Comparison of ENCODE assay signal across 8 cellular contexts in genomic region chr20:326645-327031, GRCh38. TPM values are rescaled to one million over a fixed set of nuclear protein-coding genes. Genes with fewer than 3 reads are reported as not detected.
DNase-seq lines count a peak whose midpoint lies in the region; ATAC-seq, FAIRE-seq and TF ChIP-seq lines count a peak whose summit lies in the region.

No MANE protein-coding gene starts in this region.

- H3K27me3 Mint-ChIP-seq in naive thymus-derived CD4-positive, alpha-beta T cell: peaks cover 0 to 6% (median 0%) of the 10 kb centered on the region in 5 donors

- peak; percentile 45 for DNase-seq in NCI-H146 (lab: John Stamatoyannopoulos, UW)
- DNase-seq in NCI-H146 treated with DMSO at 0.1 percent for 48 hours (lab: John Stamatoyannopoulos, UW; ENCODE audit: unreplicated experiment): no peak
- DNase-seq in Panc1 (ENCODE audit: low read depth, low spot score): no peak
- no peak for DNase-seq in H1 (ENCODE audit: low read depth in 1 of 2, low spot score in 2 of 2)
- DNase-seq in naive thymus-derived CD4-positive, alpha-beta T cell: no peak
- DNase-seq in D721Med (ENCODE audit: insufficient read length, low spot score): no peak

- peaks cover 19 to 30% of the 10 kb centered on the region in 2 experiments for H4K20me1 ChIP-seq in H1 (replicated peaks in 1 of 2; ENCODE audit: control insufficient read depth in 1 of 2, insufficient read depth in 2 of 2, low read length in 2 of 2)

- peaks cover 10 to 31% (median 28%) of the 10 kb centered on the region in 7 donors for H3K4me1 Mint-ChIP-seq in naive thymus-derived CD4-positive, alpha-beta T cell

- H2BK5ac ChIP-seq in H1 (ENCODE audit: low read depth, low read length): peak overlapping the region; percentile 98

- H3K27me3 ChIP-seq in Panc1 (ENCODE audit: control insufficient read depth, insufficient read depth, low read length) (no peaks in the 10 kb centered on the region), H1 (replicated peaks in 1 of 4; ENCODE audit: control insufficient read depth in 3 of 4, extremely low read depth in 1 of 4, insufficient read depth in 3 of 4, low read length in 3 of 4) (no peaks in the 10 kb centered on the region)
- H3K27me3 ChIP-seq in naive thymus-derived CD4-positive, alpha-beta T cell (ENCODE audit: control insufficient read depth in 2 of 2, insufficient read depth in 2 of 2, low read length in 2 of 2): no peaks in the 10 kb centered on the region

- H3K4me3 Mint-ChIP-seq in naive thymus-derived CD4-positive, alpha-beta T cell: peak overlapping the region; percentile 67 to 88 (median 81)

- peak overlapping the region; percentile 81; the same call in 1 of the 2 replicates for H2BK15ac ChIP-seq in H1 (ENCODE audit: low read length)

- no peak for TF ChIP-seq RAD21 in H1 (IDR thresholded peaks at IDR 0.05 in 1 of 2, conservative IDR thresholded peaks at IDR 0.05 in 1 of 2; ENCODE audit: low read depth in 2 of 2, low read length in 2 of 2)

- no peaks in the 10 kb centered on the region; the same call in 1 of the 2 replicates for H3K36me3 ChIP-seq in Panc1 (ENCODE audit: control insufficient read depth, insufficient read depth, low read length)
- peaks cover 0 to 3% (median 0%) of the 10 kb centered on the region in 4 experiments; a peak in 1 of 8 replicates for H3K36me3 ChIP-seq in H1 (ENCODE audit: control insufficient read depth in 2 of 4, insufficient read depth in 4 of 4, low read length in 3 of 4)
- H3K36me3 ChIP-seq in naive thymus-derived CD4-positive, alpha-beta T cell (ENCODE audit: control insufficient read depth in 2 of 3, insufficient read depth in 3 of 3, low read length in 3 of 3): no peaks in the 10 kb centered on the region

- H3K4me1 ChIP-seq in Panc1 (ENCODE audit: control insufficient read depth, insufficient read depth, low read length): peaks cover 28% of the 10 kb centered on the region
- H3K4me1 ChIP-seq in H1 (replicated peaks in 1 of 4; ENCODE audit: control insufficient read depth in 3 of 4, insufficient read depth in 4 of 4, low read length in 3 of 4): peaks cover 12 to 34% (median 21%) of the 10 kb centered on the region in 4 experiments
- H3K4me1 ChIP-seq in naive thymus-derived CD4-positive, alpha-beta T cell (ENCODE audit: control insufficient read depth in 2 of 2, insufficient read depth in 2 of 2, low read length in 2 of 2): peaks cover 7 to 9% of the 10 kb centered on the region in 2 donors

- FAIRE-seq in H1 (lab: Jason Lieb, UNC) (no peak), D721Med (lab: Jason Lieb, UNC) (no peak)

- peak overlapping the region in 8 of 9 donors; percentile 64 to 87 (median 77) for H3K27ac Mint-ChIP-seq in naive thymus-derived CD4-positive, alpha-beta T cell

- H3K9me3 Mint-ChIP-seq in naive thymus-derived CD4-positive, alpha-beta T cell: peaks cover 0 to 2% (median 0%) of the 10 kb centered on the region in 11 donors

- no peak for TF ChIP-seq POLR2A in H1 (IDR thresholded peaks at IDR 0.05; ENCODE audit: control extremely low read depth in 1 of 2, low read depth in 2 of 2, low read length in 2 of 2)

- peak overlapping the region; percentile 85 for H3K27ac ChIP-seq in Panc1 (ENCODE audit: low read length)
- peak overlapping the region; percentile 90 for H3K27ac ChIP-seq in H1 (ENCODE audit: low read depth, low read length)
- peak overlapping the region; percentile 82 for H3K27ac ChIP-seq in naive thymus-derived CD4-positive, alpha-beta T cell (ENCODE audit: low read depth, low read length)

- H3K18ac ChIP-seq in H1 (ENCODE audit: extremely low read depth, low read length): peak overlapping the region; percentile 91

- peak overlapping the region; percentile 67 for H3K56ac ChIP-seq in H1 (replicated peaks; ENCODE audit: insufficient read length, low read depth, low read length)

- H3K79me2 ChIP-seq in H1 (ENCODE audit: control insufficient read depth in 1 of 2, insufficient read depth in 2 of 2, low read length in 2 of 2): peaks cover 7 to 31% of the 10 kb centered on the region in 2 experiments

- H3K4me3 ChIP-seq in Panc1 (ENCODE audit: low read depth in 2 of 2, low read length in 2 of 2) (peak overlapping the region; percentile 74 to 79), H1 (ENCODE audit: extremely low read depth in 1 of 4, insufficient read depth in 2 of 4, low read depth in 3 of 4, low read length in 4 of 4) (peak overlapping the region; percentile 68 to 95 (median 91))
- H3K4me3 ChIP-seq in naive thymus-derived CD4-positive, alpha-beta T cell (ENCODE audit: low read length): peak overlapping the region; percentile 54

- peak overlapping the region; percentile 90 for H4K8ac ChIP-seq in H1 (ENCODE audit: extremely low read depth, insufficient read depth, low read length)

- H2BK120ac ChIP-seq in H1 (replicated peaks; ENCODE audit: low read depth, low read length): peak overlapping the region; percentile 68

- no peak for TF ChIP-seq EP300 in H1 (IDR thresholded peaks at IDR 0.05; ENCODE audit: borderline replicate concordance in 1 of 2, low read depth in 2 of 2, low read length in 2 of 2)

- H4K5ac ChIP-seq in H1 (ENCODE audit: insufficient read length, low read depth, low read length): peak overlapping the region; percentile 69

- WGBS in H1 (ENCODE audit: extremely low coverage in 1 of 2, insufficient coverage in 1 of 2, insufficient read length in 1 of 2, insufficient replicate concordance in 2 of 2, low coverage in 1 of 2, low lambda C conversion rate in 2 of 2, missing lambda C conversion rate in 1 of 2), 2 experiments: no CpG with 5 or more reads among the region's 32 CpGs

- no peak overlapping the region; the same call in 1 of the 2 replicates for H2AK5ac ChIP-seq in H1 (ENCODE audit: low read depth, low read length)

- in situ Hi-C loops in Panc1 (cut with HindIII; ENCODE audit: low pct_unique_long_range_greater_than_20kb, low sequenced_read_pairs): no loop called here

- TF ChIP-seq CTCF in Panc1 (IDR thresholded peaks at IDR 0.05): no peak
- TF ChIP-seq CTCF in H1 (IDR thresholded peaks at IDR 0.05; ENCODE audit: control extremely low read depth in 1 of 3, insufficient read depth in 1 of 3, low read depth in 1 of 3, low read length in 3 of 3): no peak
- TF ChIP-seq CTCF in D721Med (IDR thresholded peaks at IDR 0.05; ENCODE audit: insufficient read depth, missing control alignments): no peak

- peaks cover 9% of the 10 kb centered on the region; the same call in 1 of the 2 replicates for H3K23me2 ChIP-seq in H1 (ENCODE audit: low read depth, low read length)

- no peaks in the 10 kb centered on the region for H3K9me3 ChIP-seq in Panc1 (ENCODE audit: control insufficient read depth, insufficient read depth, low read depth, low read length)
- no peaks in the 10 kb centered on the region for H3K9me3 ChIP-seq in H1 (ENCODE audit: insufficient read depth in 2 of 2, low read depth in 1 of 2, low read length in 1 of 2)
- no peaks in the 10 kb centered on the region for H3K9me3 ChIP-seq in naive thymus-derived CD4-positive, alpha-beta T cell (ENCODE audit: control insufficient read depth in 2 of 3, low read length in 3 of 3)

- peak overlapping the region; percentile 95 for H4K91ac ChIP-seq in H1 (replicated peaks; ENCODE audit: insufficient read length, low read length)

- peak overlapping the region; percentile 76 for H3K4ac ChIP-seq in H1 (replicated peaks; ENCODE audit: insufficient read length, low read depth, low read length)

- H3K9ac ChIP-seq in H1 (replicated peaks in 1 of 4; ENCODE audit: extremely low read depth in 1 of 4, low read depth in 3 of 4, low read length in 3 of 4): peak overlapping the region; percentile 19 to 94 (median 90)

- ATAC-seq in Panc1: peak; percentile 6
- ATAC-seq in naive thymus-derived CD4-positive, alpha-beta T cell: no peak
- no peak for ATAC-seq in HG02610 (IDR thresholded peaks at IDR 0.05; ENCODE audit: unreplicated experiment)
- no peak for ATAC-seq in HG02763 (IDR thresholded peaks at IDR 0.05; ENCODE audit: unreplicated experiment)

- no peak overlapping the region for H3K14ac ChIP-seq in H1 (ENCODE audit: insufficient read length)

- POLR2A ChIA-PET in Panc1 (lab: Charles Lee): interaction anchor here (0.6 kb wide), 1 partner anchor 169 kb away, joined by 3 read pairs; the partner anchor contains the start of gene DEFB127
- POLR2A ChIA-PET in H1 (lab: Charles Lee; ENCODE audit: partially characterized antibody): interaction anchor here (0.7 to 7.7 kb wide), 13 partner anchors 11 to 121 kb away, joined by 3 to 97 read pairs (median 6); partner anchors contain the start of gene NRSN2
- POLR2A ChIA-PET in naive thymus-derived CD4-positive, alpha-beta T cell (lab: Charles Lee): interaction anchor here (1.1 to 6.3 kb wide), 3 partner anchors 17 to 28 kb away, joined by 3 to 74 read pairs (median 13); partner anchors contain the start of gene ZCCHC3

- H2AFZ ChIP-seq in H1 (ENCODE audit: low read length): no peak overlapping the region

- H3K23ac ChIP-seq in H1 (ENCODE audit: insufficient read length): no peak overlapping the region

- H2BK12ac ChIP-seq in H1 (ENCODE audit: low read depth, low read length): no peak overlapping the region; the same call in 1 of the 2 replicates

- intact Hi-C loops in Panc1 (cut with micrococcal nuclease; ENCODE audit: unreplicated experiment): no loop called here
- intact Hi-C loops in naive thymus-derived CD4-positive, alpha-beta T cell (cut with micrococcal nuclease): loop anchor here (1.0 to 10.0 kb wide), 5 partner anchors 20 to 1778 kb away; partner anchors contain the start of genes NRSN2 (in 2 of the 2), STK35 (in 1 of the 2) and TRIB3 (in 1 of the 2)

- BruUV-seq in Panc1 (replicated peaks; lab: Mats Ljungman, UMichigan): no TSS peak

- peak overlapping the region; percentile 27 to 85 for H3K4me2 ChIP-seq in H1 (ENCODE audit: insufficient read depth in 1 of 2, low read depth in 2 of 2, low read length in 2 of 2)

- H3K79me1 ChIP-seq in H1 (ENCODE audit: low read depth, low read length): peaks cover 12% of the 10 kb centered on the region

- H3K36me3 Mint-ChIP-seq in naive thymus-derived CD4-positive, alpha-beta T cell: no peaks in the 10 kb centered on the region

- H2BK20ac ChIP-seq in H1 (ENCODE audit: low read length): no peak overlapping the region; the same call in 1 of the 2 replicates

- CTCF ChIA-PET in Panc1 (lab: Charles Lee) (no interaction called here), H1 (lab: Charles Lee; ENCODE audit: partially characterized antibody) (interaction anchor here (1.0 to 3.9 kb wide), 3 partner anchors 11 to 60 kb away, joined by 3 to 12 read pairs (median 3); no protein-coding TSS in a partner anchor)
- CTCF ChIA-PET in naive thymus-derived CD4-positive, alpha-beta T cell (lab: Charles Lee): no interaction called here

RNA-seq across cellular contexts. Expression of gene SOX12, which starts 1.3 kb away (rescaled TPM):
- 48.6 TPM for total RNA-seq in Panc1 (2021; ENCODE audit: unreplicated experiment)
- 52.3 TPM for polyA plus RNA-seq in Panc1 (2012; ENCODE audit: insufficient read length)
- 63.0 and 66.1 TPM in 2 replicates for total RNA-seq in H1 (2021; fragmentation: NEBNext Ultra II Directional; extraction: Animal tissue kit (Norgen Biotek cat#: 25700))
- 6.4 and 14.4 TPM in 2 replicates for polyA plus RNA-seq in H1 (2011; rRNA removed)
- polyA plus RNA-seq in H1 (2011; cell fraction: cytosol; rRNA removed): 9.3 TPM
- 20.6 TPM for polyA plus RNA-seq in H1 (2011; cell fraction: nucleus; rRNA removed)
- 28.3 to 39.1 TPM (median 34.8 TPM) in 4 replicates for polyA plus RNA-seq in H1 (2012, experiment 1 of 2)
- polyA plus RNA-seq in H1 (2012, experiment 2 of 2): 27.6 TPM
- 34.1 TPM for polyA plus RNA-seq in H1 (2013, experiment 1 of 2)
- polyA plus RNA-seq in H1 (2013, experiment 2 of 2): 34.4 TPM
- 2.9 and 6.2 TPM in 2 replicates for polyA minus RNA-seq in H1 (2011; rRNA and poly(A)+ RNA removed)
- polyA minus RNA-seq in H1 (2011; cell fraction: cytosol; rRNA and poly(A)+ RNA removed): 16.2 TPM
- polyA minus RNA-seq in H1 (2011; cell fraction: nucleus; rRNA and poly(A)+ RNA removed): 11.5 TPM
- 10 to 100 TPM in 3 of 5 experiments, 1 to 10 TPM in 2; 4.6 to 15.1 (median 12.3) TPM for total RNA-seq in naive thymus-derived CD4-positive, alpha-beta T cell
- 1 to 10 TPM in 1 of 2 donors, under 1 TPM in 1; 0.89 to 1.3 TPM for polyA plus RNA-seq in naive thymus-derived CD4-positive, alpha-beta T cell

RNA-seq across cellular contexts. Expression of gene NRSN2, which starts 20.3 kb away (rescaled TPM):
- 44.9 TPM for total RNA-seq in Panc1 (2021; ENCODE audit: unreplicated experiment)
- 74.8 TPM for polyA plus RNA-seq in Panc1 (2012; ENCODE audit: insufficient read length)
- total RNA-seq in H1 (2021; fragmentation: NEBNext Ultra II Directional; extraction: Animal tissue kit (Norgen Biotek cat#: 25700)): 15.0 and 19.4 TPM in 2 replicates
- 33.3 and 41.9 TPM in 2 replicates for polyA plus RNA-seq in H1 (2011; rRNA removed)
- 25.4 TPM for polyA plus RNA-seq in H1 (2011; cell fraction: cytosol; rRNA removed)
- polyA plus RNA-seq in H1 (2011; cell fraction: nucleus; rRNA removed): 20.5 TPM
- polyA plus RNA-seq in H1 (2012, experiment 1 of 2): 17.4 to 24.3 TPM (median 23.5 TPM) in 4 replicates
- 23.4 TPM for polyA plus RNA-seq in H1 (2012, experiment 2 of 2)
- 19.3 TPM for polyA plus RNA-seq in H1 (2013, experiment 1 of 2)
- polyA plus RNA-seq in H1 (2013, experiment 2 of 2): 21.8 TPM
- 11.8 and 15.0 TPM in 2 replicates for polyA minus RNA-seq in H1 (2011; rRNA and poly(A)+ RNA removed)
- polyA minus RNA-seq in H1 (2011; cell fraction: cytosol; rRNA and poly(A)+ RNA removed): 16.5 TPM
- polyA minus RNA-seq in H1 (2011; cell fraction: nucleus; rRNA and poly(A)+ RNA removed): 8.1 TPM
- 1 to 10 TPM in 3 of 5 experiments, under 1 TPM in 2; 0.24 to 2.1 (median 1.3) TPM for total RNA-seq in naive thymus-derived CD4-positive, alpha-beta T cell
- 1 to 10 TPM; 1.3 to 1.8 TPM for polyA plus RNA-seq in naive thymus-derived CD4-positive, alpha-beta T cell

RNA-seq across cellular contexts. Expression of gene ZCCHC3, which starts 29.3 kb away (rescaled TPM):
- 18.9 TPM for total RNA-seq in Panc1 (2021; ENCODE audit: unreplicated experiment)
- 17.6 TPM for polyA plus RNA-seq in Panc1 (2012; ENCODE audit: insufficient read length)
- 52.4 and 54.0 TPM in 2 replicates for total RNA-seq in H1 (2021; fragmentation: NEBNext Ultra II Directional; extraction: Animal tissue kit (Norgen Biotek cat#: 25700))
- polyA plus RNA-seq in H1 (2011; rRNA removed): 33.7 and 34.0 TPM in 2 replicates
- 40.1 TPM for polyA plus RNA-seq in H1 (2011; cell fraction: cytosol; rRNA removed)
- polyA plus RNA-seq in H1 (2011; cell fraction: nucleus; rRNA removed): 23.6 TPM
- 41.3 to 45.9 TPM (median 42.1 TPM) in 4 replicates for polyA plus RNA-seq in H1 (2012, experiment 1 of 2)
- polyA plus RNA-seq in H1 (2012, experiment 2 of 2): 43.6 TPM
- 36.6 TPM for polyA plus RNA-seq in H1 (2013, experiment 1 of 2)
- 39.0 TPM for polyA plus RNA-seq in H1 (2013, experiment 2 of 2)
- 14.9 and 15.4 TPM in 2 replicates for polyA minus RNA-seq in H1 (2011; rRNA and poly(A)+ RNA removed)
- polyA minus RNA-seq in H1 (2011; cell fraction: cytosol; rRNA and poly(A)+ RNA removed): 24.4 TPM
- polyA minus RNA-seq in H1 (2011; cell fraction: nucleus; rRNA and poly(A)+ RNA removed): 13.9 TPM
- total RNA-seq in naive thymus-derived CD4-positive, alpha-beta T cell: 10 to 100 TPM; 14.6 to 31.9 (median 27.1) TPM
- polyA plus RNA-seq in naive thymus-derived CD4-positive, alpha-beta T cell: 10 to 100 TPM in 1 of 2 donors, 1 to 10 TPM in 1; 5.6 to 15.3 TPM

RNA-seq across cellular contexts. Expression of gene C20orf96, which starts 36.1 kb away (rescaled TPM):
- total RNA-seq in Panc1 (2021; ENCODE audit: unreplicated experiment): 20.5 TPM
- 22.6 TPM for polyA plus RNA-seq in Panc1 (2012; ENCODE audit: insufficient read length)
- 21.0 and 22.7 TPM in 2 replicates for total RNA-seq in H1 (2021; fragmentation: NEBNext Ultra II Directional; extraction: Animal tissue kit (Norgen Biotek cat#: 25700))
- 19.2 and 19.3 TPM in 2 replicates for polyA plus RNA-seq in H1 (2011; rRNA removed)
- 21.3 TPM for polyA plus RNA-seq in H1 (2011; cell fraction: cytosol; rRNA removed)
- polyA plus RNA-seq in H1 (2011; cell fraction: nucleus; rRNA removed): 22.3 TPM
- polyA plus RNA-seq in H1 (2012, experiment 1 of 2): 20.5 to 28.5 TPM (median 26.2 TPM) in 4 replicates
- polyA plus RNA-seq in H1 (2012, experiment 2 of 2): 20.8 TPM
- 23.3 TPM for polyA plus RNA-seq in H1 (2013, experiment 1 of 2)
- polyA plus RNA-seq in H1 (2013, experiment 2 of 2): 22.8 TPM
- 9.5 and 10.5 TPM in 2 replicates for polyA minus RNA-seq in H1 (2011; rRNA and poly(A)+ RNA removed)
- polyA minus RNA-seq in H1 (2011; cell fraction: cytosol; rRNA and poly(A)+ RNA removed): 7.7 TPM
- 8.2 TPM for polyA minus RNA-seq in H1 (2011; cell fraction: nucleus; rRNA and poly(A)+ RNA removed)
- 1 to 10 TPM; 3.4 to 5.7 (median 4.8) TPM for total RNA-seq in naive thymus-derived CD4-positive, alpha-beta T cell
- 1 to 10 TPM in 1 of 2 donors, under 1 TPM in 1; 0.86 to 1.1 TPM for polyA plus RNA-seq in naive thymus-derived CD4-positive, alpha-beta T cell

RNA-seq across cellular contexts. Expression of gene TRIB3, which starts 53.9 kb away (rescaled TPM):
- 35.6 TPM for total RNA-seq in Panc1 (2021; ENCODE audit: unreplicated experiment)
- polyA plus RNA-seq in Panc1 (2012; ENCODE audit: insufficient read length): 41.6 TPM
- total RNA-seq in H1 (2021; fragmentation: NEBNext Ultra II Directional; extraction: Animal tissue kit (Norgen Biotek cat#: 25700)): 9.0 and 10.1 TPM in 2 replicates
- 17.1 and 30.0 TPM in 2 replicates for polyA plus RNA-seq in H1 (2011; rRNA removed)
- polyA plus RNA-seq in H1 (2011; cell fraction: cytosol; rRNA removed): 20.6 TPM
- polyA plus RNA-seq in H1 (2011; cell fraction: nucleus; rRNA removed): 22.8 TPM
- polyA plus RNA-seq in H1 (2012, experiment 1 of 2): 4.7 to 10.2 TPM (median 8.5 TPM) in 4 replicates
- polyA plus RNA-seq in H1 (2012, experiment 2 of 2): 11.2 TPM
- 8.1 TPM for polyA plus RNA-seq in H1 (2013, experiment 1 of 2)
- 8.1 TPM for polyA plus RNA-seq in H1 (2013, experiment 2 of 2)
- polyA minus RNA-seq in H1 (2011; rRNA and poly(A)+ RNA removed): 10.1 and 14.9 TPM in 2 replicates
- polyA minus RNA-seq in H1 (2011; cell fraction: cytosol; rRNA and poly(A)+ RNA removed): 11.1 TPM
- 7.7 TPM for polyA minus RNA-seq in H1 (2011; cell fraction: nucleus; rRNA and poly(A)+ RNA removed)
- total RNA-seq in naive thymus-derived CD4-positive, alpha-beta T cell: 10 to 100 TPM in 1 of 5 experiments, 1 to 10 TPM in 4; 2.4 to 27.7 (median 9.4) TPM
- 10 to 100 TPM; 12.6 to 16.0 TPM for polyA plus RNA-seq in naive thymus-derived CD4-positive, alpha-beta T cell
